ENCODE assay signal across 1 cellular context in genomic region chr7:106347229-106347833, GRCh38.
TF ChIP-seq lines count a peak whose summit lies in the region.

No MANE protein-coding gene starts in this region.

TF ChIP-seq in IMR-90, 13 proteins besides CTCF, POLR2A, EP300 and RAD21 (continued from another document):
- no peak for TF ChIP-seq SMC3 (IDR thresholded peaks at IDR 0.05; ENCODE audit: low read depth, low read length)
- no peak for TF ChIP-seq CHD1 (IDR thresholded peaks at IDR 0.05; ENCODE audit: low read depth, low read length)
- no peak for TF ChIP-seq RFX5 (IDR thresholded peaks at IDR 0.05; ENCODE audit: low read depth, low read length)
- TF ChIP-seq MXI1 (IDR thresholded peaks at IDR 0.05; ENCODE audit: borderline replicate concordance, low read depth, low read length): no peak
- no peak for TF ChIP-seq CEBPB (IDR thresholded peaks at IDR 0.05; ENCODE audit: low read depth, low read length)
- no peak for TF ChIP-seq NFE2L2 (IDR thresholded peaks at IDR 0.05; ENCODE audit: low read depth, low read length)
- no peak for TF ChIP-seq RCOR1 (IDR thresholded peaks at IDR 0.05; ENCODE audit: insufficient replicate concordance, low read length)
- TF ChIP-seq FOS (IDR thresholded peaks at IDR 0.05; ENCODE audit: low read depth, low read length): no peak
- no peak for TF ChIP-seq MAZ (IDR thresholded peaks at IDR 0.05; ENCODE audit: borderline replicate concordance, low read depth, low read length)
- no peak for TF ChIP-seq BHLHE40 (IDR thresholded peaks at IDR 0.05; ENCODE audit: low read depth, low read length)
- TF ChIP-seq MAFK (IDR thresholded peaks at IDR 0.05; ENCODE audit: low read depth, low read length): no peak
- TF ChIP-seq, protein P1, sequence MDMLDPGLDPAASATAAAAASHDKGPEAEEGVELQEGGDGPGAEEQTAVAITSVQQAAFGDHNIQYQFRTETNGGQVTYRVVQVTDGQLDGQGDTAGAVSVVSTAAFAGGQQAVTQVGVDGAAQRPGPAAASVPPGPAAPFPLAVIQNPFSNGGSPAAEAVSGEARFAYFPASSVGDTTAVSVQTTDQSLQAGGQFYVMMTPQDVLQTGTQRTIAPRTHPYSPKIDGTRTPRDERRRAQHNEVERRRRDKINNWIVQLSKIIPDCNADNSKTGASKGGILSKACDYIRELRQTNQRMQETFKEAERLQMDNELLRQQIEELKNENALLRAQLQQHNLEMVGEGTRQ (IDR thresholded peaks at IDR 0.05; ENCODE audit: low read depth, low read length): no peak
